Comparison of ENCODE assay signal across 22 cellular contexts in the genomic region with DNA sequence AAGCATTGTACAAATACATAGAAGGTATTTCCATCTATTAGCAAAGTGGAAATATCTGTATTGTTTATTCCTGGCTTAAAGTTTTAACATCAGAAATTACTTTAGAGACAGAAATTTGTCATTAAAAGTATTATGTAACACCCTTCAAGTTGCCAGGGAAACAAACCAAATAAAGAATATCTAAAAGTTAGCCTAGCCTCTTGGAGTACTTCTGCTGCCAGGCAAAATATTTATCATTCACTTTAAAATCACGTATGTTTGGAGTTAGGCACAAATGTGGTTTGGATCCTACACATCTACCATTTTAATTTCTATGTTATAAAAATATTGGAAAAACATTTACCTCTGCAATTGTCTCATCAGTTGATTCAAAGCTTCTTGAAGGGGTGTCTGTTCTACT.
"Had no signal": no experiment of that assay in that cellular context is flagged by ENCODE, and none has a peak within 500 bp of the region (broad histone marks: within the 10 kb centered on the region; RNA-seq: fewer than 3 reads in every experiment).

No MANE protein-coding gene starts in this region.

- ATAC-seq: right lobe of liver; stimulated activated effector memory CD8-positive, alpha-beta T cell treated with anti-CD3 and anti-CD28 coated beads, Interleukin-12 subunit alpha, Interleukin-12 subunit beta, amount 100 ng/mL, for 72 hours had no signal

- H3K27ac ChIP-seq: left ventricle myocardium inferior, neutrophil, right lobe of liver, VCaP had no signal

- H3K9me3 ChIP-seq: esophagus muscularis mucosa, left ventricle myocardium inferior, neutrophil, right lobe of liver, uterus had no signal

- H3K27me3 ChIP-seq: esophagus muscularis mucosa, neutrophil, right lobe of liver, uterus had no signal

- H3K4me1 ChIP-seq: left ventricle myocardium inferior, uterus had no signal

- DNase-seq: activated CD4-positive, alpha-beta T cell treated with anti-CD3 and anti-CD28 coated beads for 4 hours; activated CD4-positive, alpha-beta T cell treated with anti-CD3 and anti-CD28 coated beads, Interleukin-2, amount 50 U/mL, for 4 hours; activated CD8-positive, alpha-beta memory T cell treated with anti-CD3 and anti-CD28 coated beads for 24 hours; activated effector memory CD4-positive, alpha-beta T cell treated with anti-CD3 and anti-CD28 coated beads, Interleukin-2, amount 50 U/mL, for 16 hours; activated naive CD4-positive, alpha-beta T cell treated with anti-CD3 and anti-CD28 coated beads, Interleukin-2, amount 10 ng/mL, durations not matched to agents 7 days and 5 days; activated naive CD8-positive, alpha-beta T cell treated with anti-CD3 and anti-CD28 coated beads, Interleukin-2, amount 10 ng/mL, durations not matched to agents 7 days and 5 days; effector CD4-positive, alpha-beta T cell; foreskin melanocyte; left ventricle myocardium inferior; mammary epithelial cell; naive B cell; nephron progenitor cell; right lobe of liver; stimulated activated CD4-positive, alpha-beta T cell treated with anti-CD3 and anti-CD28 coated beads, Interleukin-12 subunit alpha, Interleukin-12 subunit beta, amount 100 ng/mL, for 4 hours; stimulated activated CD4-positive, alpha-beta T cell treated with anti-CD3 and anti-CD28 coated beads, Interleukin-4, amount 100 ng/mL, for 24 hours; T-helper 9 cell; uterus had no signal

- H3K4me3 ChIP-seq: esophagus muscularis mucosa, left ventricle myocardium inferior, right lobe of liver, skin epidermis, uterus had no signal

- H3K36me3 ChIP-seq: uterus had no signal
